ENCODE assay signal across 8 cellular contexts in the genomic region with DNA sequence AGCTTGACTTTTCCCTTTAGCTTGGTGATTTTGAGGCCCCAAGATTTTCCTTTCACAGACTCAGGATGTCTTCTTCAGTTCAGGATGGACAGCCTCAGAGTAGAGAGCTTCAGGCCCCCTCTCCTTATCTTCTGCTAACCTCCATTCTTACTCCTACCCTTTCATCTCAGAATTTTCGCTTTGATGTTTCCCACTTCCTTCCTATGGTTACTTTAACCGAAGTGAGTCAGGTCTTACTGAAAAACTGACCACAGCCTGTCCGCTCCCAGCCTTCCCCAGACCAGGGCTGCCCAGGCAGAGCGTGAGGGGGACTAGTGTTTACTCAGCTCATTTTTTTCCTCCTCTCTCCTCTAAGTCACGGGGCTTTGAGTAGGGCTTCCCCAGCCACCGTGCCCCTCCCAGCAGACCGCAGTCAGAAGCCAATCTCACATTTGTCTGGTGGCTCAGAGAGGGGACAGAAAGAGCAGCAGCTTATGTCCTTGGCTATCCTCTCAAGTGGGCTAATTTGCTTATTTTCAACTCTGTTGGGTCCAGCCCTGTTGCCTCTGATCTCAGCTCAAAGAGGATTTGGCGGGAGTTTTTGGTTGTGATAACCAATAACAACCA. TPM values are rescaled to one million over a fixed set of nuclear protein-coding genes. Genes with fewer than 3 reads are reported as not detected.
DNase-seq lines count a peak whose midpoint lies in the region; ATAC-seq and TF ChIP-seq lines count a peak whose summit lies in the region.

No MANE protein-coding gene starts in this region.

- H3K9me3 Mint-ChIP-seq in activated CD4-positive, alpha-beta T cell treated with anti-CD3 and anti-CD28 coated beads, Interleukin-2, amount 10 ng/mL, durations not matched to agents 7 days and 5 days, result peaks cover 2% of the 10 kb centered on the region

- peaks cover 4% of the 10 kb centered on the region for H3K36me3 Mint-ChIP-seq in activated CD4-positive, alpha-beta T cell treated with anti-CD3 and anti-CD28 coated beads, Interleukin-2, amount 10 ng/mL, durations not matched to agents 7 days and 5 days (ENCODE audit: low read depth)

- TF ChIP-seq CTCF in epithelial cell of esophagus (IDR thresholded peaks at IDR 0.05; ENCODE audit: insufficient read depth, low read depth, low read length, missing control alignments) (no peak), psoas muscle (IDR thresholded peaks at IDR 0.05) (no peak)

- peak overlapping the region; percentile 71 for H3K27ac Mint-ChIP-seq in activated CD4-positive, alpha-beta T cell treated with anti-CD3 and anti-CD28 coated beads, Interleukin-2, amount 10 ng/mL, durations not matched to agents 7 days and 5 days

- WGBS in psoas muscle, 3 donors, result 45 to 53% (median 50%) methylated on average over 8 of the region's 8 CpGs

- H3K36me3 ChIP-seq in BLaER1 treated with 17β-estradiol and CSF1 and Interleukin-3, amounts not matched to agents 10 nM and 100 nM, result peaks cover 0 to 25% (median 0%) of the 10 kb centered on the region in 11 experiments; a peak in 7 of 22 replicates
- no peaks in the 10 kb centered on the region for H3K36me3 ChIP-seq in psoas muscle (ENCODE audit: insufficient read depth in 1 of 2, low read depth in 1 of 2)

- H3K27me3 ChIP-seq in BLaER1 treated with 17β-estradiol and CSF1 and Interleukin-3, amounts not matched to agents 10 nM and 100 nM, result peaks cover 0 to 12% (median 0%) of the 10 kb centered on the region in 11 experiments; a peak in 3 of 22 replicates
- H3K27me3 ChIP-seq in psoas muscle (ENCODE audit: insufficient read depth in 3 of 3, low read length in 2 of 3), result no peaks in the 10 kb centered on the region

- peaks cover 62% of the 10 kb centered on the region for H3K4me1 Mint-ChIP-seq in activated CD4-positive, alpha-beta T cell treated with anti-CD3 and anti-CD28 coated beads, Interleukin-2, amount 10 ng/mL, durations not matched to agents 7 days and 5 days

- H3K4me3 Mint-ChIP-seq in activated CD4-positive, alpha-beta T cell treated with anti-CD3 and anti-CD28 coated beads, Interleukin-2, amount 10 ng/mL, durations not matched to agents 7 days and 5 days, result peak overlapping the region; percentile 52

- DNase-seq in Jurkat, Clone E6-1 (ENCODE audit: low read depth, low spot score), result peak; percentile 73
- peak; percentile 75 for DNase-seq in activated CD4-positive, alpha-beta T cell treated with anti-CD3 and anti-CD28 coated beads, Interleukin-2, amount 10 ng/mL, durations not matched to agents 7 days and 5 days
- DNase-seq in epithelial cell of esophagus (ENCODE audit: low read depth), result peak; percentile 18
- DNase-seq in psoas muscle, result peak; percentile 36 to 58
- no peak for DNase-seq in NCI-H510A treated with DMSO at 0.1 percent for 48 hours (lab: John Stamatoyannopoulos, UW)
- no peak for DNase-seq in G401 (ENCODE audit: low spot score)

- peaks cover 39 to 61% (median 50%) of the 10 kb centered on the region in 10 experiments for H3K4me1 ChIP-seq in BLaER1 treated with 17β-estradiol and CSF1 and Interleukin-3, amounts not matched to agents 10 nM and 100 nM
- H3K4me1 ChIP-seq in psoas muscle, result no peaks in the 10 kb centered on the region

- peak overlapping the region in 4 of 11 experiments; percentile 3 to 69 (median 54); a peak in 6 of 22 replicates for H3K27ac ChIP-seq in BLaER1 treated with 17β-estradiol and CSF1 and Interleukin-3, amounts not matched to agents 10 nM and 100 nM
- no peak overlapping the region for H3K27ac ChIP-seq in psoas muscle

- H3K4me2 ChIP-seq in BLaER1 treated with 17β-estradiol and CSF1 and Interleukin-3, amounts not matched to agents 10 nM and 100 nM, result peak overlapping the region; percentile 46 to 97 (median 61)

- CTCF ChIA-PET in activated CD4-positive, alpha-beta T cell treated with anti-CD3 and anti-CD28 coated beads, Interleukin-2, amount 10 ng/mL, durations not matched to agents 7 days and 5 days (lab: Charles Lee), result interaction anchor here (0.7 to 4.2 kb wide), 18 partner anchors 8 to 149 kb away, joined by 3 to 15 read pairs (median 3); no protein-coding TSS in a partner anchor

- POLR2A ChIA-PET in activated CD4-positive, alpha-beta T cell treated with anti-CD3 and anti-CD28 coated beads, Interleukin-2, amount 10 ng/mL, durations not matched to agents 7 days and 5 days (lab: Charles Lee), result interaction anchor here (0.6 to 0.7 kb wide), 2 partner anchors 19 to 38 kb away, joined by 3 read pairs; no protein-coding TSS in a partner anchor

- ATAC-seq in GM21381 (IDR thresholded peaks at IDR 0.05; ENCODE audit: unreplicated experiment), result peak; percentile 51
- peak in 1 of 4 donors; percentile 30 for ATAC-seq in psoas muscle

- no peaks in the 10 kb centered on the region for H4K20me1 ChIP-seq in BLaER1 treated with 17β-estradiol and CSF1 and Interleukin-3, amounts not matched to agents 10 nM and 100 nM

- no peak overlapping the region for H3K4me3 ChIP-seq in BLaER1 treated with 17β-estradiol and CSF1 and Interleukin-3, amounts not matched to agents 10 nM and 100 nM
- H3K4me3 ChIP-seq in Jurkat, Clone E6-1 (ENCODE audit: low read length), result peak overlapping the region; percentile 2; the same call in 1 of the 2 replicates
- H3K4me3 ChIP-seq in epithelial cell of esophagus (ENCODE audit: low read length) (no peak overlapping the region), psoas muscle (no peak overlapping the region)

- peak overlapping the region in 3 of 11 experiments; percentile 45 to 48 (median 46); a peak in 6 of 22 replicates for H3K9ac ChIP-seq in BLaER1 treated with 17β-estradiol and CSF1 and Interleukin-3, amounts not matched to agents 10 nM and 100 nM

- in situ Hi-C loops in G401 (cut with HindIII; ENCODE audit: low sequenced_read_pairs), result no loop called here

- peaks cover 19% of the 10 kb centered on the region for H3K27me3 Mint-ChIP-seq in activated CD4-positive, alpha-beta T cell treated with anti-CD3 and anti-CD28 coated beads, Interleukin-2, amount 10 ng/mL, durations not matched to agents 7 days and 5 days

- intact Hi-C loops in psoas muscle (cut with DNase I), result no loop called here

- H3K9me3 ChIP-seq in BLaER1 treated with 17β-estradiol and CSF1 and Interleukin-3, amounts not matched to agents 10 nM and 100 nM (replicated peaks in 1 of 11), result peaks cover 6 to 14% (median 9%) of the 10 kb centered on the region in 11 experiments; a peak in 13 of 22 replicates
- no peaks in the 10 kb centered on the region for H3K9me3 ChIP-seq in psoas muscle

RNA-seq across cellular contexts. Expression of gene IL19, which starts 4.2 kb away (rescaled TPM):
- polyA plus RNA-seq in Jurkat, Clone E6-1 (2012; ENCODE audit: insufficient read depth, insufficient read length), result not detected
- total RNA-seq in activated CD4-positive, alpha-beta T cell treated with anti-CD3 and anti-CD28 coated beads, Interleukin-2, amount 10 ng/mL, durations not matched to agents 7 days and 5 days, result not detected
- total RNA-seq in psoas muscle, result not detected
- polyA plus RNA-seq in psoas muscle, result not detected
- not detected in 2 replicates for total RNA-seq in G401 (2014; rRNA removed; shearing (Covaris generic))

RNA-seq across cellular contexts. Expression of gene IL10, which starts 5.9 kb away (rescaled TPM):
- 0.59 TPM for polyA plus RNA-seq in Jurkat, Clone E6-1 (2012; ENCODE audit: insufficient read depth, insufficient read length)
- total RNA-seq in activated CD4-positive, alpha-beta T cell treated with anti-CD3 and anti-CD28 coated beads, Interleukin-2, amount 10 ng/mL, durations not matched to agents 7 days and 5 days, result under 1 TPM; 0.12 to 0.15 TPM
- under 1 TPM in 3 of 4 donors, not detected in 1; 0.32 to 0.44 (median 0.44) TPM for total RNA-seq in psoas muscle
- polyA plus RNA-seq in psoas muscle, result under 1 TPM; 0.20 to 0.82 (median 0.22) TPM
- not detected in 2 replicates for total RNA-seq in G401 (2014; rRNA removed; shearing (Covaris generic))

Comparison
In these comparisons a context has a peak if more than half of its experiments do, and no peak if none do; other contexts are left out.
1. DNase-seq: peak in Jurkat, Clone E6-1 (single experiment), activated CD4-positive, alpha-beta T cell treated with anti-CD3 and anti-CD28 coated beads, Interleukin-2, amount 10 ng/mL, durations not matched to agents 7 days and 5 days (single experiment), epithelial cell of esophagus (single experiment) and psoas muscle (2 of 2); none in NCI-H510A treated with DMSO at 0.1 percent for 48 hours (single experiment) and G401 (single experiment).